In the genomic region with DNA sequence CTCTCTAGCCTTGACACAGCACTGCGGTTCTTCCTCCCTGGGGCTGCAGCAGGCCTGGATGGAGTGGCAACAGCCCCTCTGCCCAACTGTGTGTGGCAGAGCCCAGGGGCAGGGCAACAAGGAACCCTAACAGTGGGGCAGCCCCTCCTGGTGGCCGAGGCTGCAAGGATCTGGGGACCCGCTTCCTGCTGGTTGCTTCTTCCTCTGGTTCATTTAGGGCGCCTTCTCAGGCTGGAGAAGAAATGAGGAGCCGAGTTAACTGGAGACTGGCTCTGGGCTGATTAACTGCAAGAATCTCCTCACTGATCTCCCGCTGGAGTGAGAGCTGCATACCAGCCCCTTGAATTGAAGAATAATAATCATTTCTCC, we compare ENCODE assay signal across 11 cellular contexts.
DNase-seq lines count a peak whose midpoint lies in the region; ATAC-seq and TF ChIP-seq lines count a peak whose summit lies in the region.
"Had no signal": no experiment of that assay in that cellular context is flagged by ENCODE, and none has a peak within 500 bp of the region (broad histone marks: within the 10 kb centered on the region; RNA-seq: fewer than 3 reads in every experiment).

No MANE protein-coding gene starts in this region.

- peak overlapping the region; percentile 98 for H3K27ac Mint-ChIP-seq in HFFc6
- peak overlapping the region; percentile 24 for H3K27ac Mint-ChIP-seq in mesothelial cell of epicardium
- H3K27ac Mint-ChIP-seq in activated naive CD4-positive, alpha-beta T cell treated with anti-CD3 and anti-CD28 coated beads, Interleukin-2, amount 50 U/mL, for 72 hours = no peak overlapping the region

- peaks cover 29% of the 10 kb centered on the region for H3K27me3 Mint-ChIP-seq in HFFc6 (ENCODE audit: insufficient read depth)
- H3K27me3 Mint-ChIP-seq in mesothelial cell of epicardium (ENCODE audit: low read depth) = peaks cover 3% of the 10 kb centered on the region

- no peak for DNase-seq in AG04449 (ENCODE audit: low read depth, low spot score)
- DNase-seq in HFFc6 = no peak
- no peak for DNase-seq in colonic mucosa
- DNase-seq in mesothelial cell of epicardium (ENCODE audit: low spot score in 2 of 2, unreplicated experiment in 2 of 2) = no peak
- DNase-seq in coronary artery (ENCODE audit: low spot score) = no peak
- DNase-seq in activated naive CD4-positive, alpha-beta T cell treated with anti-CD3 and anti-CD28 coated beads, Interleukin-2, amount 50 U/mL, for 72 hours (ENCODE audit: low spot score in 2 of 2) = no peak
- DNase-seq: activated CD8-positive, alpha-beta memory T cell treated with anti-CD3 and anti-CD28 coated beads for 24 hours; CD8-positive, alpha-beta memory T cell had no signal

- no peaks in the 10 kb centered on the region for H3K9me3 ChIP-seq in colonic mucosa
- H3K9me3 ChIP-seq: neutrophil had no signal

- ATAC-seq in GM21723 (IDR thresholded peaks at IDR 0.05; ENCODE audit: unreplicated experiment) (no peak), GM21786 (IDR thresholded peaks at IDR 0.05; ENCODE audit: unreplicated experiment) (no peak)
- no peak for ATAC-seq in activated naive CD4-positive, alpha-beta T cell treated with anti-CD3 and anti-CD28 coated beads, Interleukin-2, amount 50 U/mL, for 72 hours

- CTCF ChIA-PET in AG04449 (lab: Yijun Ruan, JAX) = interaction anchor here (0.9 to 5.5 kb wide), 7 partner anchors 12 to 246 kb away, joined by 3 to 35 read pairs (median 4); no protein-coding TSS in a partner anchor

- no peaks in the 10 kb centered on the region; the same call in 1 of the 2 replicates for H3K36me3 Mint-ChIP-seq in HFFc6 (ENCODE audit: low read depth)
- no peaks in the 10 kb centered on the region for H3K36me3 Mint-ChIP-seq in mesothelial cell of epicardium
- H3K36me3 Mint-ChIP-seq in activated naive CD4-positive, alpha-beta T cell treated with anti-CD3 and anti-CD28 coated beads, Interleukin-2, amount 50 U/mL, for 72 hours = no peaks in the 10 kb centered on the region
- H3K36me3 Mint-ChIP-seq: CD8-positive, alpha-beta memory T cell had no signal

- peaks cover 33% of the 10 kb centered on the region for H3K4me1 Mint-ChIP-seq in HFFc6 (ENCODE audit: low read depth)
- H3K4me1 Mint-ChIP-seq in mesothelial cell of epicardium = peaks cover 12% of the 10 kb centered on the region
- H3K4me1 Mint-ChIP-seq: CD8-positive, alpha-beta memory T cell had no signal

- no peaks in the 10 kb centered on the region for H3K27me3 ChIP-seq in colonic mucosa
- H3K27me3 ChIP-seq: neutrophil had no signal

- H3K4me3 ChIP-seq in AG04449 (ENCODE audit: low read depth, low read length) (no peak overlapping the region), colonic mucosa (no peak overlapping the region), coronary artery (no peak overlapping the region)

- H3K9ac ChIP-seq in colonic mucosa (ENCODE audit: low read depth in 2 of 2, low read length in 2 of 2) = no peak overlapping the region

- H3K27ac ChIP-seq in colonic mucosa (peak overlapping the region; percentile 32), coronary artery (peak overlapping the region in 1 of 2 donors; percentile 45)
- H3K27ac ChIP-seq: neutrophil had no signal

- POLR2A ChIA-PET in AG04449 (lab: Yijun Ruan, JAX) = interaction anchor here (0.6 to 2.7 kb wide), 10 partner anchors 10 to 1586 kb away, joined by 3 to 20 read pairs (median 5); a partner anchor contains a TSS

- intact Hi-C loops in colonic mucosa (cut with DNase I) = no loop called here

- H3K36me3 ChIP-seq in colonic mucosa = no peaks in the 10 kb centered on the region
- H3K36me3 ChIP-seq: neutrophil had no signal

- TF ChIP-seq CTCF in AG04449 (IDR thresholded peaks at IDR 0.05; ENCODE audit: insufficient read depth, low read length, missing control alignments) (peak; percentile 51), HFFc6 (IDR thresholded peaks at IDR 0.05) (peak; percentile 68), colonic mucosa (IDR thresholded peaks at IDR 0.05) (no peak), mesothelial cell of epicardium (IDR thresholded peaks at IDR 0.05; ENCODE audit: unreplicated experiment) (no peak), coronary artery (IDR thresholded peaks at IDR 0.05) (no peak)

- H3K4me3 Mint-ChIP-seq in HFFc6 (peak overlapping the region; percentile 58), mesothelial cell of epicardium (no peak overlapping the region)
- H3K4me3 Mint-ChIP-seq: CD8-positive, alpha-beta memory T cell had no signal

- peaks cover 10% of the 10 kb centered on the region for H3K9me3 Mint-ChIP-seq in HFFc6
- H3K9me3 Mint-ChIP-seq in mesothelial cell of epicardium = peaks cover 3% of the 10 kb centered on the region
- H3K9me3 Mint-ChIP-seq in activated naive CD4-positive, alpha-beta T cell treated with anti-CD3 and anti-CD28 coated beads, Interleukin-2, amount 50 U/mL, for 72 hours = no peaks in the 10 kb centered on the region
- H3K9me3 Mint-ChIP-seq: CD8-positive, alpha-beta memory T cell had no signal

- H3K4me1 ChIP-seq in colonic mucosa = no peaks in the 10 kb centered on the region

Comparison
In these comparisons a context has a peak if more than half of its experiments do, and no peak if none do; other contexts are left out.
1. CTCF ChIP-seq: peak in AG04449 (single experiment) and HFFc6 (single experiment); none in colonic mucosa (single experiment), mesothelial cell of epicardium (single experiment) and coronary artery (single experiment).
2. H3K27ac Mint-ChIP-seq: peak in HFFc6 (single experiment) and mesothelial cell of epicardium (single experiment); none in activated naive CD4-positive, alpha-beta T cell treated with anti-CD3 and anti-CD28 coated beads, Interleukin-2, amount 50 U/mL, for 72 hours (0 of 2).